In the genomic region with DNA sequence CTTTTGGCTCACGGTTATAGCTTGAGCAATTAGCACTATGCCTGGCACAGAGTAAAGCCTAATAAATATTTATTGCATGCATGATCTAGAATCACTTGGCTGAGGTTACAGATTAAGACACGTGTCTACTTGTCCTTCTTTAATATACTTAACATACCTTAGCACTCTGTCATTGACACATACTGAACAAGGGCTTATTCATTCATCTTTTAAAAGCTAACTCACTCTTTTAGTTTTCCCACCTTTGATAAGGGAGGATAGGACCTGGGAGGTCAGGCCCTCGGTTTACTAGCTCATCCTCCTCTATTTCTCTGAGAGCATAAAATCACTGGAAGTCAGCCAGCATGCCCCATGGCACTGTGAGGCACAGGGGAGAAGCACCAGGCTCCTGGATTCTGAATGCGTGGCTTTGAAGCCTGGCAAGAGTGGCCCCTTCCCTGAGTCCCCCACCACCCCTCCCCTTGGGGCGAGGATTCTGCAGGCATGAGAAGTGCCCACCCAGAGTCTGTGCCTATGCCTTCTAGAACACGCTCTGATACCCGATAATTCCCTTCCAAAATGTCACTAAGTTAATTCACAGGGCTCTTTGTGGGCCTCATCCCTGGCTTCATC, we compare ENCODE assay signal across 1 cellular context.
TF ChIP-seq lines count a peak whose summit lies in the region.

No MANE protein-coding gene starts in this region.

TF ChIP-seq in HepG2, 621 proteins besides CTCF, POLR2A, EP300 and RAD21:
- TF ChIP-seq NRL (CRISPR knock-in tag; IDR thresholded peaks at IDR 0.05; ENCODE audit: borderline replicate concordance) (no peak), MTA3 (CRISPR knock-in tag; IDR thresholded peaks at IDR 0.05) (no peak), CCDC6 (CRISPR knock-in tag; IDR thresholded peaks at IDR 0.05) (no peak)
